In the genomic region with DNA sequence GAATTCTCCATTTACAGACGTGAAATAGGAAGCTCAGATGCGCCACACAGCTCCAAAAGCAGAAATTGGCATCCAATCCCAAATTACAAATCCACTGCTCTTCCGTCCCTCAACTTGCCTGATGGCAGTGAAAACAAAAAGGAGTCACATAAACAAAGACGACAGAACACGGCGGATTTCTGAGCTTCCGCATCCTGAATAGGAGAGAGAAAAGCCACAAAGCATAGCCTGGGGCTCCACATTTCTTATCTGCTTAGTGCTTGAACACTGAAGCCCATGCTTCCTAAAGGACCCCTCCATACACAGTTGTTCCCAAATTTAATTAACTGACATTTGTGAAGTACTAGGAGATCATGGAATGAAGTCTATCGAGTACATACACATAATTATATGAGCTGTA, we compare ENCODE assay signal across 17 cellular contexts. TPM values are rescaled to one million over a fixed set of nuclear protein-coding genes. Genes with fewer than 3 reads are reported as not detected.
A peak's percentile ranks its signal among the peaks of the same experiment; 100 is the strongest.
DNase-seq lines count a peak whose midpoint lies in the region; ATAC-seq, FAIRE-seq and TF ChIP-seq lines count a peak whose summit lies in the region.
"Had no signal": no experiment of that assay in that cellular context is flagged by ENCODE, and none has a peak within 500 bp of the region (broad histone marks: within the 10 kb centered on the region; RNA-seq: fewer than 3 reads in every experiment).

No MANE protein-coding gene starts in this region.

- no peaks in the 10 kb centered on the region for H3K9me2 ChIP-seq in GM23338 (ENCODE audit: insufficient read depth)

- no peak overlapping the region for H2AK5ac ChIP-seq in neuronal stem cell (ENCODE audit: low read depth, low read length)

- no peak for TF ChIP-seq CTCF in GM23338 (conservative IDR thresholded peaks at IDR 0.05; ENCODE audit: low read depth in 2 of 2)

- no peaks in the 10 kb centered on the region for H4K20me1 ChIP-seq in GM23338 (replicated peaks; ENCODE audit: insufficient read depth)
- H4K20me1 ChIP-seq: BLaER1 treated with 17β-estradiol and CSF1 and Interleukin-3, amounts not matched to agents 10 nM and 100 nM had no signal

- H3K23ac ChIP-seq in neuronal stem cell (ENCODE audit: low read depth, low read length, poor library complexity): no peak overlapping the region

- FAIRE-seq in H54 (lab: Jason Lieb, UNC): no peak
- FAIRE-seq: GM12892, GM18507, H1 had no signal

- no peak overlapping the region for H2BK5ac ChIP-seq in neuronal stem cell (ENCODE audit: low read length)

- H3K18ac ChIP-seq in neuronal stem cell (ENCODE audit: low read length): no peak overlapping the region

- no peak overlapping the region for H2BK12ac ChIP-seq in neuronal stem cell (ENCODE audit: low read length)

- H4K8ac ChIP-seq in neuronal stem cell (ENCODE audit: low read depth, low read length): no peak overlapping the region

- H3F3A ChIP-seq in GM23338 (replicated peaks; ENCODE audit: low read depth): no peaks in the 10 kb centered on the region

- H3K9ac ChIP-seq in SK-N-MC (ENCODE audit: insufficient read length) (no peak overlapping the region), neuronal stem cell (ENCODE audit: low read depth, low read length, poor library complexity) (no peak overlapping the region)
- H3K9ac ChIP-seq: BLaER1 treated with 17β-estradiol and CSF1 and Interleukin-3, amounts not matched to agents 10 nM and 100 nM had no signal

- no peak overlapping the region for H3K4ac ChIP-seq in neuronal stem cell (ENCODE audit: low read length)

- ATAC-seq in GM23338: peak; percentile 35; the same call in 2 of the 3 replicates
- ATAC-seq: CD8-positive, alpha-beta T cell had no signal

- no peak overlapping the region for H2BK120ac ChIP-seq in neuronal stem cell (ENCODE audit: low read depth, low read length)

- no peaks in the 10 kb centered on the region for H3K27me3 Mint-ChIP-seq in GM23338 (ENCODE audit: insufficient read depth, low read depth, poor library complexity)

- H3K14ac ChIP-seq in neuronal stem cell (ENCODE audit: low read length): no peak overlapping the region

- no peak overlapping the region for H4K91ac ChIP-seq in neuronal stem cell (ENCODE audit: low read depth, low read length, poor library complexity)

- H3K36me3 Mint-ChIP-seq in GM23338 (ENCODE audit: low read depth): no peaks in the 10 kb centered on the region
- H3K36me3 Mint-ChIP-seq: CD8-positive, alpha-beta T cell had no signal

- H3K9me3 ChIP-seq in SK-N-MC (ENCODE audit: low read depth, low read length) (no peaks in the 10 kb centered on the region), neuronal stem cell (replicated peaks in 1 of 2; ENCODE audit: control insufficient read depth in 2 of 2, insufficient read depth in 1 of 2, low read depth in 1 of 2, low read length in 2 of 2) (peaks cover 0 to 2% of the 10 kb centered on the region in 2 donors)
- H3K9me3 ChIP-seq: BLaER1 treated with 17β-estradiol and CSF1 and Interleukin-3, amounts not matched to agents 10 nM and 100 nM had no signal

- H3K4me1 ChIP-seq in GM23338 (ENCODE audit: insufficient read depth) (no peaks in the 10 kb centered on the region), neuronal stem cell (ENCODE audit: control insufficient read depth in 2 of 2, insufficient read depth in 1 of 2, low read depth in 1 of 2, low read length in 2 of 2) (peaks cover 10 to 15% of the 10 kb centered on the region in 2 donors)
- H3K4me1 ChIP-seq: BLaER1 treated with 17β-estradiol and CSF1 and Interleukin-3, amounts not matched to agents 10 nM and 100 nM had no signal

- H3K4me3 Mint-ChIP-seq in GM23338: no peak overlapping the region
- H3K4me3 Mint-ChIP-seq: B cell; CD8-positive, alpha-beta T cell had no signal

- no peak overlapping the region for H2BK15ac ChIP-seq in neuronal stem cell (ENCODE audit: low read length)

- H3K27me3 ChIP-seq in GM23338 (ENCODE audit: insufficient read depth) (no peaks in the 10 kb centered on the region), neuronal stem cell (ENCODE audit: control insufficient read depth in 3 of 3, insufficient read depth in 3 of 3, low read depth in 1 of 3, low read length in 3 of 3) (no peaks in the 10 kb centered on the region)
- H3K27me3 ChIP-seq: BLaER1 treated with 17β-estradiol and CSF1 and Interleukin-3, amounts not matched to agents 10 nM and 100 nM had no signal

- DNase-seq in GM23338 (ENCODE audit: low spot score) (no peak), SK-N-MC (ENCODE audit: low read depth, low spot score) (peak; percentile 14), islet precursor cell (peak; percentile 65), neuronal stem cell (ENCODE audit: low spot score) (peak; percentile 45), A172 (ENCODE audit: low spot score) (no peak), H54 (ENCODE audit: insufficient read length, low spot score) (no peak)
- no peak for DNase-seq in stimulated activated CD4-positive, alpha-beta T cell treated with anti-CD3 and anti-CD28 coated beads, Interleukin-1b, Interleukin-23, amount 100 ng/mL, for 48 hours
- DNase-seq: 8988T; Calu3; CD8-positive, alpha-beta T cell; GDM1; HCEC 1CT had no signal

- H3K36me3 ChIP-seq in GM23338 (ENCODE audit: insufficient read depth): no peaks in the 10 kb centered on the region
- no peaks in the 10 kb centered on the region for H3K36me3 ChIP-seq in SK-N-MC (ENCODE audit: insufficient read depth, low read length)
- peaks cover 0 to 2% of the 10 kb centered on the region in 2 donors for H3K36me3 ChIP-seq in neuronal stem cell (replicated peaks in 1 of 2; ENCODE audit: control insufficient read depth in 2 of 2, insufficient read depth in 2 of 2, low read length in 2 of 2)
- H3K36me3 ChIP-seq: BLaER1 treated with 17β-estradiol and CSF1 and Interleukin-3, amounts not matched to agents 10 nM and 100 nM had no signal

- H3K9me3 Mint-ChIP-seq in GM23338: no peaks in the 10 kb centered on the region
- H3K9me3 Mint-ChIP-seq: CD8-positive, alpha-beta T cell had no signal

- peaks cover 2% of the 10 kb centered on the region; the same call in 2 of the 3 replicates for H3K4me1 Mint-ChIP-seq in GM23338
- H3K4me1 Mint-ChIP-seq: B cell had no signal

- no peaks in the 10 kb centered on the region for H3K79me1 ChIP-seq in neuronal stem cell (ENCODE audit: low read depth, low read length)

- no peak overlapping the region for H3K27ac Mint-ChIP-seq in GM23338
- H3K27ac Mint-ChIP-seq: B cell; CD8-positive, alpha-beta T cell had no signal

- H3K4me3 ChIP-seq in GM23338 (no peak overlapping the region), SK-N-MC (no peak overlapping the region), neuronal stem cell (ENCODE audit: low read length in 2 of 2) (no peak overlapping the region)
- H3K4me3 ChIP-seq: BLaER1 treated with 17β-estradiol and CSF1 and Interleukin-3, amounts not matched to agents 10 nM and 100 nM had no signal

- no peaks in the 10 kb centered on the region for H3K79me2 ChIP-seq in GM23338 (replicated peaks; ENCODE audit: insufficient read depth)

- no CpG with 5 or more reads among the region's 8 CpGs for WGBS in neuronal stem cell (ENCODE audit: extremely low coverage in 2 of 2, insufficient read length in 2 of 2, insufficient replicate concordance in 1 of 2), 2 donors

- no peak overlapping the region for H2AFZ ChIP-seq in GM23338
- no peak overlapping the region for H2AFZ ChIP-seq in neuronal stem cell (ENCODE audit: low read length)

- H3K4me2 ChIP-seq in GM23338: no peak overlapping the region
- no peak overlapping the region for H3K4me2 ChIP-seq in neuronal stem cell (ENCODE audit: insufficient read depth, low read length, poor library complexity, severe bottlenecking)
- H3K4me2 ChIP-seq: BLaER1 treated with 17β-estradiol and CSF1 and Interleukin-3, amounts not matched to agents 10 nM and 100 nM had no signal

- H3K27ac ChIP-seq in GM23338 (ENCODE audit: low read depth) (no peak overlapping the region), SK-N-MC (no peak overlapping the region), neuronal stem cell (replicated peaks; ENCODE audit: low read length) (no peak overlapping the region)
- H3K27ac ChIP-seq: BLaER1 treated with 17β-estradiol and CSF1 and Interleukin-3, amounts not matched to agents 10 nM and 100 nM had no signal

- TF ChIP-seq POLR2A in H54 (IDR thresholded peaks at IDR 0.05; ENCODE audit: low read depth, low read length): no peak

TF ChIP-seq in GM23338, 12 proteins besides CTCF, POLR2A, EP300 and RAD21 (continues in another document):
- TF ChIP-seq, protein P1, sequence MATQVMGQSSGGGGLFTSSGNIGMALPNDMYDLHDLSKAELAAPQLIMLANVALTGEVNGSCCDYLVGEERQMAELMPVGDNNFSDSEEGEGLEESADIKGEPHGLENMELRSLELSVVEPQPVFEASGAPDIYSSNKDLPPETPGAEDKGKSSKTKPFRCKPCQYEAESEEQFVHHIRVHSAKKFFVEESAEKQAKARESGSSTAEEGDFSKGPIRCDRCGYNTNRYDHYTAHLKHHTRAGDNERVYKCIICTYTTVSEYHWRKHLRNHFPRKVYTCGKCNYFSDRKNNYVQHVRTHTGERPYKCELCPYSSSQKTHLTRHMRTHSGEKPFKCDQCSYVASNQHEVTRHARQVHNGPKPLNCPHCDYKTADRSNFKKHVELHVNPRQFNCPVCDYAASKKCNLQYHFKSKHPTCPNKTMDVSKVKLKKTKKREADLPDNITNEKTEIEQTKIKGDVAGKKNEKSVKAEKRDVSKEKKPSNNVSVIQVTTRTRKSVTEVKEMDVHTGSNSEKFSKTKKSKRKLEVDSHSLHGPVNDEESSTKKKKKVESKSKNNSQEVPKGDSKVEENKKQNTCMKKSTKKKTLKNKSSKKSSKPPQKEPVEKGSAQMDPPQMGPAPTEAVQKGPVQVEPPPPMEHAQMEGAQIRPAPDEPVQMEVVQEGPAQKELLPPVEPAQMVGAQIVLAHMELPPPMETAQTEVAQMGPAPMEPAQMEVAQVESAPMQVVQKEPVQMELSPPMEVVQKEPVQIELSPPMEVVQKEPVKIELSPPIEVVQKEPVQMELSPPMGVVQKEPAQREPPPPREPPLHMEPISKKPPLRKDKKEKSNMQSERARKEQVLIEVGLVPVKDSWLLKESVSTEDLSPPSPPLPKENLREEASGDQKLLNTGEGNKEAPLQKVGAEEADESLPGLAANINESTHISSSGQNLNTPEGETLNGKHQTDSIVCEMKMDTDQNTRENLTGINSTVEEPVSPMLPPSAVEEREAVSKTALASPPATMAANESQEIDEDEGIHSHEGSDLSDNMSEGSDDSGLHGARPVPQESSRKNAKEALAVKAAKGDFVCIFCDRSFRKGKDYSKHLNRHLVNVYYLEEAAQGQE (IDR thresholded peaks at IDR 0.05; ENCODE audit: unreplicated experiment): no peak
- no peak for TF ChIP-seq JUNB (IDR thresholded peaks at IDR 0.05; ENCODE audit: unreplicated experiment)

RNA-seq across cellular contexts. Expression of gene BEND7, which starts 32.6 kb away (rescaled TPM):
- 6.0 and 9.6 TPM in 2 replicates for total RNA-seq in GM23338 (2014; rRNA removed; shearing (Covaris generic))
- polyA plus RNA-seq in GM23338 (2016; fragmentation: Nextera tagmentation; extraction: Ambion mirVana): 3.1 and 3.7 TPM in 2 replicates
- polyA plus RNA-seq in neuronal stem cell (2013, experiment 1 of 2): 7.0 TPM
- polyA plus RNA-seq in neuronal stem cell (2013, experiment 2 of 2): 7.6 TPM
- total RNA-seq in A172 (2014; rRNA removed; shearing (Covaris generic)): 22.0 and 44.2 TPM in 2 replicates
- total RNA-seq: B cell; CD8-positive, alpha-beta T cell had no signal

Comparison
In these comparisons a context has a peak if more than half of its experiments do, and no peak if none do; other contexts are left out.
1. DNase-seq: peak in SK-N-MC (single experiment), islet precursor cell (single experiment) and neuronal stem cell (single experiment); none in GM23338 (single experiment), stimulated activated CD4-positive, alpha-beta T cell treated with anti-CD3 and anti-CD28 coated beads, Interleukin-1b, Interleukin-23, amount 100 ng/mL, for 48 hours (single experiment), A172 (single experiment) and H54 (single experiment).